Comparison of ENCODE assay signal across 9 cellular contexts in the genomic region with DNA sequence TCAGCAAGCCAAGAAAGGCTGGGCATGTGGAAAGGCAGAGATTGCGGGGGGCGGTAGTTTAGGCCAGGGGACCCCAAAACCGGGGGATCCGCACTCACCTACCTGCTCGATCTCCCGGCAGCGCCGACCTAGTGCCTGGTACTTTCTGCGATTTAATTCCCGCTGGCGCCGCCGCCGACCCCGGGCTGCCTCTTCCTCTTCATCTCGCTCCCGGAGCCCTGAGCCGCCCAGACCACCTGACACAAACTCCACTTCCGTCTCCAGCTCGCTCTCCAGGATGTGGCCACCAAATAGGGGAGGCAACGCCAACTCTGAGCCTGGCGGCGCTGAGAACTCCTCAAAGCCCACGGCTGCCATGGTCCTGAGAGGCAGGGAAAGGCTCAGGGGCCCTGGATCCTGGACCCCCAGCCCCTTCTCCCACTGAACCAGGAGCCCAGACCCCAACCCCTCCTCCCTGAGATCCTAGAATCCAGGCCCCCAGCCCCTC. TPM values are rescaled to one million over a fixed set of nuclear protein-coding genes. Genes with fewer than 3 reads are reported as not detected.
DNase-seq lines count a peak whose midpoint lies in the region; ATAC-seq and TF ChIP-seq lines count a peak whose summit lies in the region.
"Had no signal": no experiment of that assay in that cellular context is flagged by ENCODE, and none has a peak within 500 bp of the region (broad histone marks: within the 10 kb centered on the region; RNA-seq: fewer than 3 reads in every experiment).

No MANE protein-coding gene starts in this region.

- H3K36me3 ChIP-seq in HUES64 (ENCODE audit: insufficient read depth, low read length): peaks cover 44% of the 10 kb centered on the region
- H3K36me3 ChIP-seq in WERI-Rb-1: peaks cover 38% of the 10 kb centered on the region
- peaks cover 36% of the 10 kb centered on the region for H3K36me3 ChIP-seq in lower lobe of right lung

- H3K4me3 ChIP-seq in HUES64 (ENCODE audit: low read length): peak overlapping the region; percentile 64
- H3K4me3 ChIP-seq in WERI-Rb-1 (ENCODE audit: low read depth, low read length): peak overlapping the region; percentile 52
- H3K4me3 ChIP-seq in lower lobe of right lung: peak overlapping the region; percentile 77

- 24% methylated on average over 24 of the region's 24 CpGs for WGBS in HUES64

- H3K4me1 ChIP-seq in HUES64 (ENCODE audit: insufficient read depth, low read length) (no peaks in the 10 kb centered on the region), lower lobe of right lung (peaks cover 27% of the 10 kb centered on the region)

- no peaks in the 10 kb centered on the region for H3K9me3 ChIP-seq in HUES64 (ENCODE audit: insufficient read depth, low read depth, low read length)
- no peaks in the 10 kb centered on the region for H3K9me3 ChIP-seq in WERI-Rb-1 (ENCODE audit: severe bottlenecking)
- no peaks in the 10 kb centered on the region for H3K9me3 ChIP-seq in lower lobe of right lung

- ATAC-seq in lower lobe of right lung: peak; percentile 54 to 57
- ATAC-seq in stimulated activated naive CD8-positive, alpha-beta T cell treated with anti-CD3 and anti-CD28 coated beads, Interleukin-15, Interleukin-2, amounts not matched to agents 100 U/mL and 50 U/mL, for 24 hours: peak; percentile 47
- no peak for ATAC-seq in HG03432 (IDR thresholded peaks at IDR 0.05; ENCODE audit: unreplicated experiment)
- ATAC-seq in GM21526 (IDR thresholded peaks at IDR 0.05; ENCODE audit: low FRiP score, unreplicated experiment): no peak

- TF ChIP-seq CTCF in WERI-Rb-1 (IDR thresholded peaks at IDR 0.05; ENCODE audit: low read depth, low read length) (no peak), lower lobe of right lung (IDR thresholded peaks at IDR 0.05) (no peak)

- peak; percentile 58 for DNase-seq in D341Med (ENCODE audit: low spot score)
- no peak for DNase-seq in WERI-Rb-1
- DNase-seq in dermis microvascular lymphatic vessel endothelial cell (ENCODE audit: low read depth in 2 of 2): peak; percentile 30 to 73
- peak; percentile 66 for DNase-seq in lower lobe of right lung
- DNase-seq in stimulated activated naive CD8-positive, alpha-beta T cell treated with anti-CD3 and anti-CD28 coated beads, Interleukin-15, Interleukin-2, amounts not matched to agents 100 U/mL and 50 U/mL, for 24 hours: peak; percentile 62

- H3K27ac ChIP-seq in HUES64 (ENCODE audit: low read depth, low read length) (no peak overlapping the region; the same call in 1 of the 2 replicates), WERI-Rb-1 (no peak overlapping the region), lower lobe of right lung (peak overlapping the region; percentile 90)

- H3K27me3 ChIP-seq in HUES64 (ENCODE audit: insufficient read depth, low read length) (no peaks in the 10 kb centered on the region), WERI-Rb-1 (ENCODE audit: insufficient read depth, low read depth, severe bottlenecking) (no peaks in the 10 kb centered on the region), lower lobe of right lung (ENCODE audit: low read depth) (no peaks in the 10 kb centered on the region)

- intact Hi-C loops in lower lobe of right lung (cut with DNase I): no loop called here

- H3K9ac ChIP-seq in HUES64 (ENCODE audit: low read depth, low read length): peak overlapping the region; percentile 76

RNA-seq across cellular contexts. Expression of a gene that starts 1.1 kb away (rescaled TPM):
- polyA plus RNA-seq in HUES64 (2013, experiment 1 of 2): 15.0 TPM
- 16.4 TPM for polyA plus RNA-seq in HUES64 (2013, experiment 2 of 2)
- 19.1 and 19.6 TPM in 2 replicates for total RNA-seq in dermis microvascular lymphatic vessel endothelial cell
- 22.1 TPM for total RNA-seq in lower lobe of right lung

RNA-seq across cellular contexts. Expression of a gene that starts 1.2 kb away (rescaled TPM):
- 55.5 TPM for polyA plus RNA-seq in HUES64 (2013, experiment 1 of 2)
- polyA plus RNA-seq in HUES64 (2013, experiment 2 of 2): 58.1 TPM
- total RNA-seq in dermis microvascular lymphatic vessel endothelial cell (60.3 and 64.5 TPM in 2 replicates), lower lobe of right lung (43.5 TPM)

RNA-seq across cellular contexts. Expression of a gene that starts 11.7 kb away (rescaled TPM):
- 149 TPM for polyA plus RNA-seq in HUES64 (2013, experiment 1 of 2)
- polyA plus RNA-seq in HUES64 (2013, experiment 2 of 2): 176 TPM
- total RNA-seq in dermis microvascular lymphatic vessel endothelial cell (17.1 and 19.8 TPM in 2 replicates), lower lobe of right lung (119 TPM)

RNA-seq across cellular contexts. Expression of a gene that starts 13.8 kb away (rescaled TPM):
- 0.55 TPM for polyA plus RNA-seq in HUES64 (2013, experiment 1 of 2)
- 0.63 TPM for polyA plus RNA-seq in HUES64 (2013, experiment 2 of 2)
- under 0.01 TPM in 1 of 2 replicates, not detected in the other for total RNA-seq in dermis microvascular lymphatic vessel endothelial cell
- total RNA-seq in lower lobe of right lung: 77.8 TPM
- total RNA-seq: T-helper 2 cell treated with Interferon-gamma antibody and Interleukin-4, amounts not matched to agents 100 ng/mL and 5 ng/mL, for 36 hours had no signal

RNA-seq across cellular contexts. Expression of a gene that starts 23.2 kb away (rescaled TPM):
- 64.6 TPM for polyA plus RNA-seq in HUES64 (2013, experiment 1 of 2)
- 62.3 TPM for polyA plus RNA-seq in HUES64 (2013, experiment 2 of 2)
- total RNA-seq in dermis microvascular lymphatic vessel endothelial cell (4.9 and 6.7 TPM in 2 replicates), lower lobe of right lung (44.6 TPM)

Comparison
In these comparisons a context has a peak if more than half of its experiments do, and no peak if none do; other contexts are left out.
1. ATAC-seq: peak in lower lobe of right lung (2 of 2) and stimulated activated naive CD8-positive, alpha-beta T cell treated with anti-CD3 and anti-CD28 coated beads, Interleukin-15, Interleukin-2, amounts not matched to agents 100 U/mL and 50 U/mL, for 24 hours (single experiment); none in HG03432 (single experiment) and GM21526 (single experiment).
2. Peak in every context shown above with its lines, with median percentiles within 50 percentile points of each other: H3K4me3 ChIP-seq.